ENCODE assay signal across 19 cellular contexts in the genomic region with DNA sequence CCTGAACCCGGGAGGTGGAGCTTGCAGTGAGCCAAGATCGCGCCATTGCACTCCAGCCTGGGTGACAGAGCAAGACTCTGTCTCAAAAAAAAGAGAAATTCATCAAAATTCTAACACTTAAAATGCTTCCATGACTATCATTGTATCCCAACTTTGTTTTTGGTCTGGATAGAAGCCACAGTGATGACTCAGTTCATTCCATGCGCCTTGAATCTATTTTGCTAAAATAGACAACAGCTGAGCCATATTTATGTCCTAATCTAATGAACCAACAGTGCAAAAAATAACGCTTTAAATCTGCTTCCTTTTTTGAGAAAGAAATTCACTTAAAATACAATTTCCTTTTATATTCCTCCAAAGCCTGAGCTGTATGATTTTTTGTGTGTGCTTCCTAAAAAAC. TPM values are rescaled to one million over a fixed set of nuclear protein-coding genes. Genes with fewer than 3 reads are reported as not detected.
A peak's percentile ranks its signal among the peaks of the same experiment; 100 is the strongest.
DNase-seq lines count a peak whose midpoint lies in the region; ATAC-seq and TF ChIP-seq lines count a peak whose summit lies in the region.
"Had no signal": no experiment of that assay in that cellular context is flagged by ENCODE, and none has a peak within 500 bp of the region (broad histone marks: within the 10 kb centered on the region; RNA-seq: fewer than 3 reads in every experiment).

No MANE protein-coding gene starts in this region.

- no peak overlapping the region for H3K4me2 ChIP-seq in smooth muscle cell
- H3K4me2 ChIP-seq: hepatocyte had no signal

- WGBS in smooth muscle cell (ENCODE audit: low lambda C conversion rate), result 83% methylated on average over 5 of the region's 5 CpGs
- WGBS in thyroid gland, 2 donors, result 85 to 93% methylated on average over 5 of the region's 5 CpGs

- H4K20me1 ChIP-seq in smooth muscle cell (ENCODE audit: low read depth), result no peaks in the 10 kb centered on the region

- peak; percentile 53 for DNase-seq in MCF 10A (ENCODE audit: unreplicated experiment)
- DNase-seq in breast epithelium (ENCODE audit: low spot score in 2 of 2), result no peak
- peak; percentile 64 for DNase-seq in astrocyte of the cerebellum (ENCODE audit: low read depth)
- DNase-seq in glomerular visceral epithelial cell (ENCODE audit: extremely low spot score), result peak; percentile 39
- DNase-seq in smooth muscle cell (lab: John Stamatoyannopoulos, UW; ENCODE audit: unreplicated experiment), result no peak
- no peak for DNase-seq in thyroid gland
- DNase-seq in stimulated activated naive CD8-positive, alpha-beta T cell treated with anti-CD3 and anti-CD28 coated beads, Interleukin-15, Interleukin-2, amounts not matched to agents 100 U/mL and 50 U/mL, for 24 hours, result no peak
- DNase-seq: activated CD8-positive, alpha-beta T cell treated with anti-CD3 and anti-CD28 coated beads, Interleukin-2, amount 10 ng/mL, durations not matched to agents 7 days and 5 days; body of pancreas; lower lobe of right lung; NCI-H187 treated with DMSO at 0.1 percent for 48 hours; NCI-H774; Right ventricle myocardium superior; small intestine had no signal

- no peak overlapping the region for H3K9ac ChIP-seq in smooth muscle cell (ENCODE audit: low read depth)

- no peak for ATAC-seq in HG03460 (IDR thresholded peaks at IDR 0.05; ENCODE audit: unreplicated experiment)
- ATAC-seq in stimulated activated naive CD8-positive, alpha-beta T cell treated with anti-CD3 and anti-CD28 coated beads, Interleukin-15, Interleukin-2, amounts not matched to agents 100 U/mL and 50 U/mL, for 24 hours, result no peak
- ATAC-seq: activated CD8-positive, alpha-beta T cell treated with anti-CD3 and anti-CD28 coated beads, Interleukin-2, amount 10 ng/mL, durations not matched to agents 7 days and 5 days; body of pancreas; lower lobe of right lung had no signal

- H3K4me3 ChIP-seq in breast epithelium (no peak overlapping the region), astrocyte of the cerebellum (ENCODE audit: low read depth, low read length) (no peak overlapping the region), smooth muscle cell (no peak overlapping the region), thyroid gland (replicated peaks in 1 of 3) (no peak overlapping the region)
- H3K4me3 ChIP-seq: body of pancreas, hepatocyte, lower lobe of right lung had no signal

- H3K9me3 ChIP-seq in breast epithelium (no peaks in the 10 kb centered on the region), smooth muscle cell (replicated peaks; ENCODE audit: low read depth) (no peaks in the 10 kb centered on the region), thyroid gland (no peaks in the 10 kb centered on the region)
- H3K9me3 ChIP-seq: body of pancreas, lower lobe of right lung had no signal

- H3K36me3 ChIP-seq in breast epithelium (no peaks in the 10 kb centered on the region), smooth muscle cell (ENCODE audit: low read depth) (no peaks in the 10 kb centered on the region), thyroid gland (no peaks in the 10 kb centered on the region)
- H3K36me3 ChIP-seq: lower lobe of right lung had no signal

- POLR2A ChIA-PET in MCF 10A (lab: Yijun Ruan, JAX), result interaction anchor here (1.0 to 1.3 kb wide), 2 partner anchors 23 to 32 kb away, joined by 3 read pairs; no protein-coding TSS in a partner anchor

- in situ Hi-C loops in astrocyte of the cerebellum (cut with HindIII; ENCODE audit: low sequenced_read_pairs), result no loop called here

- H3K27me3 ChIP-seq in breast epithelium (no peaks in the 10 kb centered on the region), smooth muscle cell (ENCODE audit: low read depth) (no peaks in the 10 kb centered on the region), thyroid gland (no peaks in the 10 kb centered on the region)
- H3K27me3 ChIP-seq: body of pancreas, hepatocyte had no signal

- H3K27ac Mint-ChIP-seq in MCF 10A (ENCODE audit: low read depth, unreplicated experiment), result no peak overlapping the region
- H3K27ac Mint-ChIP-seq: activated CD8-positive, alpha-beta T cell treated with anti-CD3 and anti-CD28 coated beads, Interleukin-2, amount 10 ng/mL, durations not matched to agents 7 days and 5 days; activated T-helper 2 cell treated with anti-CD3 and anti-CD28 coated beads, Interferon-gamma antibody, Interleukin-2, Interleukin-4, amounts not matched to agents 10 μg/mL and 5 μg/mL and 100 μg/mL, durations not matched to agents 14 hours and 24 hours and 36 hours; IgD-negative memory B cell had no signal

- H2AFZ ChIP-seq in smooth muscle cell (ENCODE audit: low read depth), result no peak overlapping the region
- H2AFZ ChIP-seq: hepatocyte had no signal

- no peaks in the 10 kb centered on the region for H3K27me3 Mint-ChIP-seq in MCF 10A (ENCODE audit: insufficient read depth, unreplicated experiment)
- H3K27me3 Mint-ChIP-seq: IgD-negative memory B cell had no signal

- H3F3A ChIP-seq in smooth muscle cell (ENCODE audit: low read depth), result no peaks in the 10 kb centered on the region

- CTCF ChIA-PET in MCF 10A (lab: Yijun Ruan, JAX), result interaction anchor here (1.0 to 1.6 kb wide), 2 partner anchors 22 to 23 kb away, joined by 3 to 4 read pairs; no protein-coding TSS in a partner anchor

- no peak overlapping the region for H3K4me3 Mint-ChIP-seq in MCF 10A (ENCODE audit: unreplicated experiment)
- H3K4me3 Mint-ChIP-seq: activated CD8-positive, alpha-beta T cell treated with anti-CD3 and anti-CD28 coated beads, Interleukin-2, amount 10 ng/mL, durations not matched to agents 7 days and 5 days; IgD-negative memory B cell had no signal

- H3K27ac ChIP-seq in breast epithelium (peak overlapping the region in 1 of 2 donors; percentile 52), smooth muscle cell (ENCODE audit: low read depth) (no peak overlapping the region), thyroid gland (no peak overlapping the region)
- H3K27ac ChIP-seq: 22Rv1, body of pancreas, hepatocyte, lower lobe of right lung had no signal

- TF ChIP-seq POLR2A in breast epithelium (IDR thresholded peaks at IDR 0.05), result no peak
- TF ChIP-seq POLR2A in thyroid gland (IDR thresholded peaks at IDR 0.05), result no peak

- no peaks in the 10 kb centered on the region for H3K4me1 Mint-ChIP-seq in MCF 10A (ENCODE audit: insufficient read depth, unreplicated experiment)
- H3K4me1 Mint-ChIP-seq: IgD-negative memory B cell had no signal

- intact Hi-C loops in MCF 10A (cut with micrococcal nuclease) (no loop called here), breast epithelium (cut with DNase I; ENCODE audit: low total_unique reads) (no loop called here), thyroid gland (cut with DNase I) (no loop called here)

- TF ChIP-seq CTCF in MCF 10A (IDR thresholded peaks at IDR 0.05; ENCODE audit: unreplicated experiment), result no peak
- no peak for TF ChIP-seq CTCF in breast epithelium (IDR thresholded peaks at IDR 0.05)
- TF ChIP-seq CTCF in astrocyte of the cerebellum (IDR thresholded peaks at IDR 0.05; ENCODE audit: low read depth, low read length, missing control alignments), result no peak
- no peak for TF ChIP-seq CTCF in smooth muscle cell (IDR thresholded peaks at IDR 0.05; ENCODE audit: borderline replicate concordance, insufficient read depth, poor library complexity, severe bottlenecking)
- no peak for TF ChIP-seq CTCF in thyroid gland (IDR thresholded peaks at IDR 0.05)

- H3K4me1 ChIP-seq in breast epithelium, result no peaks in the 10 kb centered on the region
- no peaks in the 10 kb centered on the region for H3K4me1 ChIP-seq in smooth muscle cell (ENCODE audit: low read depth)
- H3K4me1 ChIP-seq in thyroid gland, result no peaks in the 10 kb centered on the region
- H3K4me1 ChIP-seq: body of pancreas, lower lobe of right lung had no signal

- H3K36me3 Mint-ChIP-seq in MCF 10A (ENCODE audit: insufficient read depth, unreplicated experiment), result peaks cover 6% of the 10 kb centered on the region

- no peaks in the 10 kb centered on the region for H3K79me2 ChIP-seq in smooth muscle cell (ENCODE audit: low read depth)
- H3K79me2 ChIP-seq: hepatocyte had no signal

- no peaks in the 10 kb centered on the region for H3K9me3 Mint-ChIP-seq in MCF 10A (ENCODE audit: unreplicated experiment)
- H3K9me3 Mint-ChIP-seq: activated T-helper 2 cell treated with anti-CD3 and anti-CD28 coated beads, Interferon-gamma antibody, Interleukin-2, Interleukin-4, amounts not matched to agents 10 μg/mL and 5 μg/mL and 100 μg/mL, durations not matched to agents 14 hours and 24 hours and 36 hours; IgD-negative memory B cell had no signal

- no TSS peak for BruUV-seq in MCF 10A (replicated peaks; lab: Mats Ljungman, UMichigan)

RNA-seq across cellular contexts. Expression of gene BICD1, which starts 23.2 kb away (rescaled TPM):
- total RNA-seq in MCF 10A (2022), result 39.9 and 49.3 TPM in 2 replicates
- 10 to 100 TPM in 2 of 3 donors, 1 to 10 TPM in 1; 7.2 to 31.5 (median 18.4) TPM for total RNA-seq in breast epithelium
- total RNA-seq in smooth muscle cell, result 11.5 and 13.0 TPM in 2 replicates
- polyA plus RNA-seq in smooth muscle cell, result 6.5 TPM in 2 replicates
- 10 to 100 TPM; 16.7 to 33.7 (median 24.7) TPM for total RNA-seq in thyroid gland

Comparison
In these comparisons a context has a peak if more than half of its experiments do, and no peak if none do; other contexts are left out.
1. DNase-seq: peak in MCF 10A (single experiment), astrocyte of the cerebellum (single experiment) and glomerular visceral epithelial cell (single experiment); none in breast epithelium (0 of 2), smooth muscle cell (single experiment), thyroid gland (0 of 2) and stimulated activated naive CD8-positive, alpha-beta T cell treated with anti-CD3 and anti-CD28 coated beads, Interleukin-15, Interleukin-2, amounts not matched to agents 100 U/mL and 50 U/mL, for 24 hours (single experiment).